11 cellular contexts compared by ENCODE assay signal in genomic region chr4:98653890-98654867, GRCh38. TPM values are rescaled to one million over a fixed set of nuclear protein-coding genes. Genes with fewer than 3 reads are reported as not detected.
DNase-seq lines count a peak whose midpoint lies in the region; ATAC-seq, FAIRE-seq and TF ChIP-seq lines count a peak whose summit lies in the region.
"Had no signal": no experiment of that assay in that cellular context is flagged by ENCODE, and none has a peak within 500 bp of the region (broad histone marks: within the 10 kb centered on the region; RNA-seq: fewer than 3 reads in every experiment).

No MANE protein-coding gene starts in this region.

- H3K27ac Mint-ChIP-seq in progenitor cell of endocrine pancreas (no peak overlapping the region), T-cell (peak overlapping the region in 1 of 2 donors; percentile 53)
- H3K27ac Mint-ChIP-seq: activated CD8-positive, alpha-beta T cell treated with anti-CD3 and anti-CD28 coated beads for 36 hours had no signal

- POLR2A ChIA-PET in AG04450 (lab: Yijun Ruan, JAX) (interaction anchor here (0.6 to 1.3 kb wide), 4 partner anchors 143 to 275 kb away, joined by 3 to 8 read pairs (median 4); partner anchors contain the start of gene EIF4E), T-cell (lab: Charles Lee) (interaction anchor here in 1 of 2 donors (0.6 kb wide), 1 partner anchor 10 kb away, joined by 5 read pairs; no protein-coding TSS in a partner anchor)

- peak overlapping the region; percentile 88 for H3K27ac ChIP-seq in AG04450 (ENCODE audit: low read depth, low read length)
- H3K27ac ChIP-seq: BLaER1 had no signal

- ATAC-seq in T-cell (replicated peaks in 1 of 4) = no peak
- ATAC-seq: activated CD8-positive, alpha-beta T cell treated with anti-CD3 and anti-CD28 coated beads for 36 hours had no signal

- peaks cover 13% of the 10 kb centered on the region for H3K4me1 Mint-ChIP-seq in progenitor cell of endocrine pancreas (ENCODE audit: low read depth)
- H3K4me1 Mint-ChIP-seq in T-cell = peaks cover 49 to 65% (median 63%) of the 10 kb centered on the region in 3 donors

- H3K27me3 Mint-ChIP-seq in progenitor cell of endocrine pancreas (peaks cover 51% of the 10 kb centered on the region), T-cell (no peaks in the 10 kb centered on the region)
- H3K27me3 Mint-ChIP-seq: activated CD8-positive, alpha-beta T cell treated with anti-CD3 and anti-CD28 coated beads for 36 hours had no signal

- H3K36me3 ChIP-seq in bronchial epithelial cell (ENCODE audit: control insufficient read depth, insufficient read depth, low read length) = no peaks in the 10 kb centered on the region
- H3K36me3 ChIP-seq: BLaER1 had no signal

- H3K27me3 ChIP-seq in AG04450 (ENCODE audit: control insufficient read depth, insufficient read depth, low read length) (no peaks in the 10 kb centered on the region), bronchial epithelial cell (ENCODE audit: control insufficient read depth, insufficient read depth, low read length) (no peaks in the 10 kb centered on the region)
- H3K27me3 ChIP-seq: BLaER1 had no signal

- H3K4me3 ChIP-seq in AG04450 (ENCODE audit: low read depth, low read length) (peak overlapping the region; percentile 97), bronchial epithelial cell (ENCODE audit: low read depth, low read length) (no peak overlapping the region)
- H3K4me3 ChIP-seq: BLaER1 had no signal

- no peaks in the 10 kb centered on the region; the same call in 1 of the 2 replicates for H3K9me3 ChIP-seq in AG04450 (ENCODE audit: control insufficient read depth, insufficient read depth, low read length)

- DNase-seq in AG04450 (ENCODE audit: low read depth, low spot score) (peak; percentile 91), M059J (ENCODE audit: low read depth) (peak; percentile 94), bronchial epithelial cell (ENCODE audit: low read depth) (peak; percentile 88), lung microvascular endothelial cell (ENCODE audit: low read depth in 2 of 2) (peak; percentile 49 to 85), GF-D8 (lab: John Stamatoyannopoulos, UW) (no peak), progenitor cell of endocrine pancreas (ENCODE audit: low spot score, unreplicated experiment) (no peak), T-cell (no peak)
- DNase-seq in activated CD4-positive, CD25-positive, alpha-beta regulatory T cell (lab: John Stamatoyannopoulos, UW) = no peak
- DNase-seq: activated CD8-positive, alpha-beta T cell treated with anti-CD3 and anti-CD28 coated beads for 36 hours; NCI-H2029 treated with DMSO at 0.1 percent for 48 hours had no signal

- FAIRE-seq in bronchial epithelial cell (lab: Jason Lieb, UNC) = no peak

- H3K36me3 Mint-ChIP-seq in progenitor cell of endocrine pancreas (ENCODE audit: insufficient read depth) = peaks cover 3% of the 10 kb centered on the region
- no peaks in the 10 kb centered on the region for H3K36me3 Mint-ChIP-seq in T-cell

- CTCF ChIA-PET in AG04450 (lab: Charles Lee) (interaction anchor here (4.3 kb wide), 1 partner anchor 187 kb away, joined by 19 read pairs; no protein-coding TSS in a partner anchor), T-cell (lab: Charles Lee) (interaction anchor here in 1 of 2 donors (0.6 kb wide), 1 partner anchor 10 kb away, joined by 3 read pairs; no protein-coding TSS in a partner anchor)

- TF ChIP-seq CTCF in AG04450 (IDR thresholded peaks at IDR 0.05; ENCODE audit: low read depth, low read length) (no peak), bronchial epithelial cell (IDR thresholded peaks at IDR 0.05; ENCODE audit: insufficient read depth, low read length, severe bottlenecking) (no peak), progenitor cell of endocrine pancreas (IDR thresholded peaks at IDR 0.05; ENCODE audit: unreplicated experiment) (no peak)

- H3K4me3 Mint-ChIP-seq in progenitor cell of endocrine pancreas (ENCODE audit: low read depth) (no peak overlapping the region), T-cell (peak overlapping the region in 1 of 3 donors; percentile 7)
- H3K4me3 Mint-ChIP-seq: activated CD8-positive, alpha-beta T cell treated with anti-CD3 and anti-CD28 coated beads for 36 hours had no signal

- H3K9me3 Mint-ChIP-seq in progenitor cell of endocrine pancreas (ENCODE audit: low read depth) (peaks cover 10% of the 10 kb centered on the region), T-cell (peaks cover 0 to 3% (median 0%) of the 10 kb centered on the region in 3 donors)

RNA-seq across cellular contexts. Expression of gene TSPAN5, which starts 4.2 kb away (rescaled TPM):
- polyA plus RNA-seq in AG04450 (2011; rRNA removed) = 146 and 190 TPM in 2 replicates
- 93.9 and 107 TPM in 2 replicates for polyA minus RNA-seq in AG04450 (2011; rRNA and poly(A)+ RNA removed)
- total RNA-seq in M059J (2014; rRNA removed; shearing (Covaris generic)) = 27.7 and 39.0 TPM in 2 replicates
- total RNA-seq in bronchial epithelial cell (12.7 and 13.7 TPM in 2 replicates), lung microvascular endothelial cell (74.3 and 83.9 TPM in 2 replicates), progenitor cell of endocrine pancreas (6.1 and 7.5 TPM in 2 replicates), T-cell (10 to 100 TPM in 4 of 5 donors, 1 to 10 TPM in 1; 9.6 to 12.4 (median 10.3) TPM)

Comparison
In these comparisons a context has a peak if more than half of its experiments do, and no peak if none do; other contexts are left out.
1. DNase-seq: peak in AG04450 (single experiment), M059J (single experiment), bronchial epithelial cell (single experiment) and lung microvascular endothelial cell (2 of 2); none in activated CD4-positive, CD25-positive, alpha-beta regulatory T cell (0 of 4), GF-D8 (single experiment), progenitor cell of endocrine pancreas (single experiment) and T-cell (0 of 34).